In the genomic region with DNA sequence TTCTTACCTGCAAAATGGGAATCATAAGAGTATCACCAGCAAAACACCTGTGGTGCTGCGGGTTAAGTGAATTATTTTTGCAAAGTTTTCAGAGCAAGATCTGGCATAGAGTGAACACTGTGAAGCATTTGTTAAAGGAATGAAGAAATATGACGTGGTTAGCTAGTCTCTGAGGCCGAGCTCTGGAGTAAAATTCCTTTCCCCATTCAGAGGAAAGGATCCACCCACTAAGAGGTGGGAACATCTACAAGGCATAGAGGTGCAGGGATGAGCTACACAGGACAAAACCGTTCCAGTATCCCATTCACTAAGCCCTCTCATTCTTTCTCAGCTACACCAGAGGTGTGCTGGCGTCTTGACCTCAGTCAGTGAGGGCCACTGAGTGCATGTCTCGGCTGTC, we compare ENCODE assay signal across 25 cellular contexts. TPM values are rescaled to one million over a fixed set of nuclear protein-coding genes. Genes with fewer than 3 reads are reported as not detected.
"Had no signal": no experiment of that assay in that cellular context is flagged by ENCODE, and none has a peak within 500 bp of the region (broad histone marks: within the 10 kb centered on the region; RNA-seq: fewer than 3 reads in every experiment).

No MANE protein-coding gene starts in this region.

- H3K27me3 ChIP-seq: ascending aorta, vagina had no signal

- H3K27ac ChIP-seq: ascending aorta, foreskin keratinocyte, tibial nerve had no signal

- H3K4me1 ChIP-seq: ascending aorta, tibial nerve had no signal

- H3K4me3 ChIP-seq: ascending aorta, skin epidermis, tibial nerve, vagina had no signal

- ATAC-seq: activated CD8-positive, alpha-beta T cell treated with anti-CD3 and anti-CD28 coated beads for 36 hours; activated T-cell treated with anti-CD3 and anti-CD28 coated beads, Interleukin-2, amount 50 U/mL, for 72 hours; left lobe of liver had no signal

- H3K36me3 ChIP-seq: ascending aorta, tibial nerve, vagina had no signal

- H3K9me3 ChIP-seq: vagina had no signal

- DNase-seq: activated CD4-positive, alpha-beta T cell treated with anti-CD3 and anti-CD28 coated beads for 48 hours; activated CD4-positive, CD25-positive, alpha-beta regulatory T cell; activated CD8-positive, alpha-beta memory T cell treated with anti-CD3 and anti-CD28 coated beads, Interleukin-2, amount 50 U/mL, for 4 hours; activated CD8-positive, alpha-beta T cell treated with anti-CD3 and anti-CD28 coated beads for 36 hours; activated effector memory CD4-positive, alpha-beta T cell treated with anti-CD3 and anti-CD28 coated beads, Interleukin-2, amount 50 U/mL, for 16 hours; activated naive CD4-positive, alpha-beta T cell treated with anti-CD3 and anti-CD28 coated beads, Interleukin-2, amount 50 U/mL, for 16 hours; activated T-cell treated with anti-CD3 and anti-CD28 coated beads, Interleukin-2, amount 50 U/mL, for 72 hours; effector memory CD4-positive, alpha-beta T cell; glutamatergic neuron; kidney; occipital lobe; right cardiac atrium; stimulated activated CD4-positive, alpha-beta T cell treated with anti-CD3 and anti-CD28 coated beads, Interleukin-15, amount 100 ng/mL, for 24 hours; stimulated activated CD4-positive, alpha-beta T cell treated with anti-CD3 and anti-CD28 coated beads, Interleukin-2, amount 100 ng/mL, for 48 hours; T-helper 1 cell; T-helper 9 cell had no signal

RNA-seq across cellular contexts. Expression of a gene that starts 54.8 kb away (rescaled TPM):
- total RNA-seq: ascending aorta, endothelial cell of umbilical vein, foreskin keratinocyte had no signal
- polyA plus RNA-seq: endothelial cell of umbilical vein, fibroblast of lung, foreskin keratinocyte, neural cell had no signal
